8 cellular contexts compared by ENCODE assay signal in the genomic region with DNA sequence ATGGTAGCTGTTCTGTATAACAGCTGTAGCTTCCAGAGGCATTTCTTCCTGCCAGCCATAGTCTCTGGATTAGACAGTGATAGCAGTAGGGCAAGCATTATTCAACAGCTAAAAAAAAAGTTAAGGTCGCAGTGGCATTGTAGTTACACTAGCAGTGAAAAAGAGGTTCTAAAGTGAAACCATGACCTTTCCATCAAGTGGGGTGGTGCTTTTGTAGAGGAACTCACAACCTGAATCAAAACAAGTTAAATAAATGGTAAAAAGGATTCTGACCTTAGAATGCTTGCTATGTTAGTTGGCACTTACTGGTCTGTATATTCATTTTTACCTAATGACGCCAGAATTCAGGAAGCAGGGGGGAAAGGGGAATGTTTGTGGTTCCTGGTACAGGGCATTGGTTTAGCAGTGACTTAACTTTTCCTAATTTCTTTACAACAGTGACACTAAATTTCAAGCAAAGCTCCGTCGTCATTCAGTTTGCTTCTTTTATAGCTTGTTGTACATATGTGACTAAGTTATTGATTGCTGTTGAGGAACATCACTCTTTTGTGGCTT. TPM values are rescaled to one million over a fixed set of nuclear protein-coding genes. Genes with fewer than 3 reads are reported as not detected.
A peak's percentile ranks its signal among the peaks of the same experiment; 100 is the strongest.
DNase-seq lines count a peak whose midpoint lies in the region; ATAC-seq, FAIRE-seq and TF ChIP-seq lines count a peak whose summit lies in the region.

No MANE protein-coding gene starts in this region.

- no peaks in the 10 kb centered on the region for H3K27me3 ChIP-seq in ACC112 (ENCODE audit: insufficient read depth, low read length)
- no peaks in the 10 kb centered on the region for H3K27me3 ChIP-seq in body of pancreas
- H3K27me3 ChIP-seq in kidney epithelial cell (ENCODE audit: control insufficient read depth, insufficient read depth, low read length): no peaks in the 10 kb centered on the region

- ATAC-seq in body of pancreas: peak; percentile 35
- ATAC-seq in HG02798 (IDR thresholded peaks at IDR 0.05; ENCODE audit: poor library complexity, unreplicated experiment): no peak

- WGBS in body of pancreas, 2 donors: 50 to 67% methylated on average over 4 of the region's 4 CpGs

- intact Hi-C loops in body of pancreas (cut with DNase I): no loop called here

- DNase-seq in H54 (ENCODE audit: insufficient read length, low spot score) (peak; percentile 33), body of pancreas (no peak), kidney epithelial cell (ENCODE audit: low read depth) (peak; percentile 73), NCI-H2227 (lab: John Stamatoyannopoulos, UW; ENCODE audit: unreplicated experiment) (no peak), NCI-H2171 treated with DMSO at 0.1 percent for 48 hours (lab: John Stamatoyannopoulos, UW) (no peak), NCI-H2171 (lab: John Stamatoyannopoulos, UW) (no peak)

- TF ChIP-seq CTCF in body of pancreas (IDR thresholded peaks at IDR 0.05) (no peak), kidney epithelial cell (IDR thresholded peaks at IDR 0.05; ENCODE audit: insufficient read depth, low read length, poor library complexity, severe bottlenecking) (no peak)

- FAIRE-seq in H54 (lab: Jason Lieb, UNC): peak; percentile 93

- TF ChIP-seq POLR2A in H54 (IDR thresholded peaks at IDR 0.05; ENCODE audit: low read depth, low read length) (no peak), body of pancreas (IDR thresholded peaks at IDR 0.05) (no peak)

- H3K79me2 ChIP-seq in ACC112 (ENCODE audit: control insufficient read depth, insufficient read depth, low read length, unreplicated experiment): peaks cover 60% of the 10 kb centered on the region

- H3K27ac ChIP-seq in ACC112 (ENCODE audit: low read depth, low read length) (peak overlapping the region; percentile 96), body of pancreas (peak overlapping the region in 3 of 4 donors; percentile 25 to 35 (median 31))

- H3K4me1 ChIP-seq in ACC112 (ENCODE audit: control insufficient read depth, insufficient read depth, low read length, unreplicated experiment) (peaks cover 40% of the 10 kb centered on the region), body of pancreas (peaks cover 9% of the 10 kb centered on the region)

- H3K9me3 ChIP-seq in body of pancreas: no peaks in the 10 kb centered on the region

- H2AFZ ChIP-seq in ACC112 (ENCODE audit: low read length, unreplicated experiment): no peak overlapping the region

- peak overlapping the region; percentile 61 for H3K4me3 ChIP-seq in ACC112 (ENCODE audit: low read depth, low read length)
- H3K4me3 ChIP-seq in body of pancreas: no peak overlapping the region
- H3K4me3 ChIP-seq in kidney epithelial cell (ENCODE audit: low read depth, low read length): no peak overlapping the region

- H3K36me3 ChIP-seq in ACC112 (ENCODE audit: insufficient read depth, low read length) (no peaks in the 10 kb centered on the region), body of pancreas (replicated peaks in 1 of 2; ENCODE audit: insufficient read depth in 1 of 2, low read depth in 2 of 2) (no peaks in the 10 kb centered on the region), kidney epithelial cell (ENCODE audit: control insufficient read depth, insufficient read depth, low read length) (no peaks in the 10 kb centered on the region)

RNA-seq across cellular contexts. Expression of a gene that starts 55.0 kb away (rescaled TPM):
- total RNA-seq in body of pancreas: 10 to 100 TPM; 23.1 to 24.1 TPM
- total RNA-seq in kidney epithelial cell: 36.7 and 40.9 TPM in 2 replicates

RNA-seq across cellular contexts. Expression of a gene that starts 59.1 kb away (rescaled TPM):
- total RNA-seq in body of pancreas (not detected), kidney epithelial cell (0.14 and 0.21 TPM in 2 replicates)

Comparison
In these comparisons a context has a peak if more than half of its experiments do, and no peak if none do; other contexts are left out.
1. DNase-seq: peak in H54 (single experiment) and kidney epithelial cell (single experiment); none in body of pancreas (0 of 4), NCI-H2227 (single experiment), NCI-H2171 treated with DMSO at 0.1 percent for 48 hours (single experiment) and NCI-H2171 (single experiment).